In genomic region chr2:2906091-2906490, GRCh38 we compare ENCODE assay signal across 27 cellular contexts.
"Had no signal": no experiment of that assay in that cellular context is flagged by ENCODE, and none has a peak within 500 bp of the region (broad histone marks: within the 10 kb centered on the region; RNA-seq: fewer than 3 reads in every experiment).

No MANE protein-coding gene starts in this region.

- FAIRE-seq: small intestine, urothelium cell line had no signal

- H3K36me3 ChIP-seq: neural progenitor cell, ovary, right lobe of liver, sigmoid colon, stomach, thoracic aorta, thyroid gland, tibial nerve, upper lobe of left lung, vagina had no signal

- H3K27ac Mint-ChIP-seq: nephron; neural progenitor cell; progenitor cell of endocrine pancreas; stimulated activated effector memory CD8-positive, alpha-beta T cell treated with anti-CD3 and anti-CD28 coated beads, Interleukin-12 subunit alpha, Interleukin-12 subunit beta, amount 100 ng/mL, for 72 hours; stimulated activated naive B cell treated with anti-CD40 and anti-IgM and Interleukin-4, amounts not matched to agents 10 μg/mL and 1 μg/mL and 100 μg/mL, for 72 hours; stimulated activated naive CD8-positive, alpha-beta T cell treated with anti-CD3 and anti-CD28 coated beads, Interleukin-15, Interleukin-2, amounts not matched to agents 100 ng/mL and 50 ng/mL, for 24 hours had no signal

- H3K27me3 ChIP-seq: neural progenitor cell, ovary, right lobe of liver, sigmoid colon, stomach, thyroid gland, tibial nerve, upper lobe of left lung, vagina had no signal

- H3K4me1 Mint-ChIP-seq: nephron had no signal

- H3K4me2 ChIP-seq: neural progenitor cell had no signal

- H3K9me3 Mint-ChIP-seq: nephron; neural progenitor cell; stimulated activated effector memory CD8-positive, alpha-beta T cell treated with anti-CD3 and anti-CD28 coated beads, Interleukin-12 subunit alpha, Interleukin-12 subunit beta, amount 100 ng/mL, for 72 hours; stimulated activated naive B cell treated with anti-CD40 and anti-IgM and Interleukin-4, amounts not matched to agents 10 μg/mL and 1 μg/mL and 100 μg/mL, for 72 hours; stimulated activated naive CD8-positive, alpha-beta T cell treated with anti-CD3 and anti-CD28 coated beads, Interleukin-15, Interleukin-2, amounts not matched to agents 100 ng/mL and 50 ng/mL, for 24 hours had no signal

- H3K36me3 Mint-ChIP-seq: neural progenitor cell; stimulated activated effector memory CD8-positive, alpha-beta T cell treated with anti-CD3 and anti-CD28 coated beads, Interleukin-12 subunit alpha, Interleukin-12 subunit beta, amount 100 ng/mL, for 72 hours; stimulated activated naive B cell treated with anti-CD40 and anti-IgM and Interleukin-4, amounts not matched to agents 10 μg/mL and 1 μg/mL and 100 μg/mL, for 72 hours had no signal

- H3K27me3 Mint-ChIP-seq: stimulated activated naive CD8-positive, alpha-beta T cell treated with anti-CD3 and anti-CD28 coated beads, Interleukin-15, Interleukin-2, amounts not matched to agents 100 ng/mL and 50 ng/mL, for 24 hours had no signal

- H3K4me3 Mint-ChIP-seq: nephron; neural progenitor cell; stimulated activated effector memory CD8-positive, alpha-beta T cell treated with anti-CD3 and anti-CD28 coated beads, Interleukin-12 subunit alpha, Interleukin-12 subunit beta, amount 100 ng/mL, for 72 hours; stimulated activated naive B cell treated with anti-CD40 and anti-IgM and Interleukin-4, amounts not matched to agents 10 μg/mL and 1 μg/mL and 100 μg/mL, for 72 hours; stimulated activated naive CD8-positive, alpha-beta T cell treated with anti-CD3 and anti-CD28 coated beads, Interleukin-15, Interleukin-2, amounts not matched to agents 100 ng/mL and 50 ng/mL, for 24 hours had no signal

- H3K9me3 ChIP-seq: ovary, psoas muscle, right lobe of liver, sigmoid colon, stomach, thoracic aorta, thyroid gland, tibial nerve, upper lobe of left lung, vagina had no signal

- ATAC-seq: psoas muscle; right cardiac atrium; right lobe of liver; stimulated activated effector memory CD8-positive, alpha-beta T cell treated with anti-CD3 and anti-CD28 coated beads, Interleukin-12 subunit alpha, Interleukin-12 subunit beta, amount 100 ng/mL, for 72 hours; stimulated activated naive B cell treated with anti-CD40 and anti-IgM and Interleukin-4, amounts not matched to agents 10 μg/mL and 1 μg/mL and 100 μg/mL, for 72 hours had no signal

- H3K4me1 ChIP-seq: neural progenitor cell, parathyroid adenoma, psoas muscle, right lobe of liver, sigmoid colon, stomach, thyroid gland, tibial nerve, upper lobe of left lung, vagina had no signal

- H3K27ac ChIP-seq: neural progenitor cell, ovary, parathyroid adenoma, psoas muscle, right lobe of liver, sigmoid colon, stomach, thoracic aorta, thyroid gland, tibial nerve, upper lobe of left lung, vagina had no signal

- H3K4me3 ChIP-seq: neural progenitor cell, ovary, psoas muscle, right lobe of liver, sigmoid colon, stomach, thoracic aorta, thyroid gland, tibial nerve, upper lobe of left lung, vagina had no signal

- DNase-seq: occipital lobe; ovary; psoas muscle; right cardiac atrium; right lobe of liver; sigmoid colon; small intestine; stimulated activated CD4-positive, alpha-beta T cell treated with anti-CD3 and anti-CD28 coated beads, Interleukin-15, amount 100 ng/mL, for 24 hours; stimulated activated CD4-positive, alpha-beta T cell treated with anti-CD3 and anti-CD28 coated beads, Interleukin-2, amount 100 ng/mL, for 24 hours; stimulated activated CD4-positive, alpha-beta T cell treated with anti-CD3 and anti-CD28 coated beads, Interleukin-2, amount 100 ng/mL, for 48 hours; stimulated activated CD4-positive, alpha-beta T cell treated with anti-CD3 and anti-CD28 coated beads, Interleukin-4, amount 100 ng/mL, for 24 hours; stimulated activated naive B cell treated with anti-CD40 and anti-IgM and Interleukin-4, amounts not matched to agents 10 μg/mL and 1 μg/mL and 100 μg/mL, for 72 hours; stimulated activated naive CD4-positive, alpha-beta T cell treated with Interleukin-2 at 50 U/mL for 16 hours; stomach; thyroid gland; trophoblast cell; upper lobe of left lung had no signal
